ENCODE assay signal across 12 cellular contexts in the genomic region with DNA sequence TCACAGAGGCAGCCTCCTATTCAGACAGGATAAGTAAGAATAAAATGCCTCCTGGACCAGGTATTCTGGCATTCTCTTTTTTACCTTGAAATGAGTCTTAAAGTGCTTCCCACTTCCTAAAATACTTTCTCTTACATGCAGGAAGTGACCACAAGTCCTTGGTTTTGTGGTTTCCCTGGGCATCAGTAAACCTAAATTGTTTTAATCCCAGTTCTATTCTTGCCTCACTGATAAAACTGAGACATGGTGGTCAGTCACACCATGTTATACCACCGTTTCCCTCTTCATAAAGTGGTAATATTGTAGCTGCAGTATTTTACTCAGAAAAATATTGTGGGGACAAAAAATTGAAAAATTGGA. TPM values are rescaled to one million over a fixed set of nuclear protein-coding genes. Genes with fewer than 3 reads are reported as not detected.
DNase-seq lines count a peak whose midpoint lies in the region; ATAC-seq, FAIRE-seq and TF ChIP-seq lines count a peak whose summit lies in the region.
"Had no signal": no experiment of that assay in that cellular context is flagged by ENCODE, and none has a peak within 500 bp of the region (broad histone marks: within the 10 kb centered on the region; RNA-seq: fewer than 3 reads in every experiment).

No MANE protein-coding gene starts in this region.

- H3K4me2 ChIP-seq in GM12878 (ENCODE audit: control insufficient read depth, insufficient read depth), result peak overlapping the region; percentile 79

- H3K27me3 Mint-ChIP-seq in CD8-positive, alpha-beta memory T cell, result peaks cover 3 to 4% of the 10 kb centered on the region in 2 donors
- H3K27me3 Mint-ChIP-seq in natural killer cell (ENCODE audit: low read depth in 2 of 2), result peaks cover 0 to 4% of the 10 kb centered on the region in 2 donors

- peaks cover 10 to 15% (median 14%) of the 10 kb centered on the region in 3 donors for H3K4me1 Mint-ChIP-seq in CD8-positive, alpha-beta memory T cell
- peaks cover 13 to 19% of the 10 kb centered on the region in 2 donors for H3K4me1 Mint-ChIP-seq in natural killer cell

- peak overlapping the region; percentile 38 for H3K27ac ChIP-seq in CD8-positive, alpha-beta memory T cell (ENCODE audit: low read depth, low read length)
- H3K27ac ChIP-seq in HUES6 (ENCODE audit: low read depth, low read length) (peak overlapping the region; percentile 51), GM12878 (ENCODE audit: control insufficient read depth, insufficient read depth) (no peak overlapping the region)
- H3K27ac ChIP-seq: heart right ventricle had no signal

- POLR2A ChIA-PET in CD8-positive, alpha-beta memory T cell (lab: Charles Lee), result interaction anchor here (0.6 to 0.7 kb wide), 2 partner anchors 1538 to 1593 kb away, joined by 3 to 5 read pairs; no protein-coding TSS in a partner anchor
- POLR2A ChIA-PET in GM12878 (lab: Charles Lee), result interaction anchor here (1.0 to 4.0 kb wide), 6 partner anchors 14 to 145 kb away, joined by 3 to 35 read pairs (median 8); a partner anchor contains a TSS

- H3K27me3 ChIP-seq in CD8-positive, alpha-beta memory T cell (ENCODE audit: insufficient read depth, low read length, poor library complexity, severe bottlenecking), result no peaks in the 10 kb centered on the region
- H3K27me3 ChIP-seq in HUES6 (ENCODE audit: control insufficient read depth, insufficient read depth, low read length) (no peaks in the 10 kb centered on the region), GM12878 (replicated peaks in 1 of 2; ENCODE audit: control insufficient read depth in 2 of 2, insufficient read depth in 2 of 2, low read length in 1 of 2) (no peaks in the 10 kb centered on the region)
- H3K27me3 ChIP-seq: ascending aorta had no signal

- no peaks in the 10 kb centered on the region for H3K36me3 ChIP-seq in CD8-positive, alpha-beta memory T cell (ENCODE audit: insufficient read depth, low read length)
- peaks cover 32% of the 10 kb centered on the region for H3K36me3 ChIP-seq in HUES6 (ENCODE audit: control insufficient read depth, insufficient read depth, low read length)
- H3K36me3 ChIP-seq in GM12878 (ENCODE audit: control insufficient read depth in 2 of 2, insufficient read depth in 2 of 2, low read length in 1 of 2), result no peaks in the 10 kb centered on the region
- H3K36me3 ChIP-seq: heart right ventricle had no signal

- SMC1A ChIA-PET in GM12878 (lab: Charles Lee; ENCODE audit: uncharacterized antibody, unreplicated experiment), result interaction anchor here (2.0 to 4.9 kb wide), 3 partner anchors 11 to 29 kb away, joined by 10 to 48 read pairs (median 29); a partner anchor contains a TSS

- in situ Hi-C loops in GM12878 (cut with MboI), result no loop called here

- no peak for TF ChIP-seq EP300 in GM12878 (IDR thresholded peaks at IDR 0.05; ENCODE audit: borderline replicate concordance in 1 of 2, control insufficient read depth in 1 of 2, low read depth in 2 of 2, low read length in 2 of 2)

- H3K9me3 Mint-ChIP-seq in CD8-positive, alpha-beta memory T cell, result no peaks in the 10 kb centered on the region
- H3K9me3 Mint-ChIP-seq in natural killer cell, result no peaks in the 10 kb centered on the region

- H3K27ac Mint-ChIP-seq in CD8-positive, alpha-beta memory T cell, result peak overlapping the region in 3 of 8 donors; percentile 14 to 54 (median 47)
- peak overlapping the region in 1 of 2 donors; percentile 75 for H3K27ac Mint-ChIP-seq in natural killer cell

- RAD21 ChIA-PET in GM12878 (lab: Charles Lee; ENCODE audit: unreplicated experiment), result interaction anchor here (0.9 to 4.1 kb wide), 8 partner anchors 8 to 51 kb away, joined by 3 to 52 read pairs (median 6); a partner anchor contains a TSS

- peak overlapping the region; percentile 74 to 94 (median 85) for H3K4me3 Mint-ChIP-seq in CD8-positive, alpha-beta memory T cell
- H3K4me3 Mint-ChIP-seq in natural killer cell, result peak overlapping the region; percentile 86

- H3K9me3 ChIP-seq in CD8-positive, alpha-beta memory T cell (ENCODE audit: low read length), result no peaks in the 10 kb centered on the region
- H3K9me3 ChIP-seq in HUES6 (ENCODE audit: control insufficient read depth, insufficient read depth, low read depth, low read length), result no peaks in the 10 kb centered on the region
- no peaks in the 10 kb centered on the region for H3K9me3 ChIP-seq in GM12878 (replicated peaks; ENCODE audit: control insufficient read depth, insufficient read depth, low read length)
- H3K9me3 ChIP-seq: ascending aorta, heart right ventricle, mucosa of descending colon had no signal

- 0% methylated on average over 1 of the region's 1 CpG for WGBS in GM12878 (ENCODE audit: insufficient coverage, insufficient replicate concordance, low lambda C conversion rate, missing lambda C conversion rate)

- H3K9ac ChIP-seq in HUES6 (ENCODE audit: low read length) (peak overlapping the region; percentile 41), GM12878 (ENCODE audit: control insufficient read depth, insufficient read depth, low read length) (no peak overlapping the region)

- ATAC-seq in GM12878 (no peak), natural killer cell (no peak)
- ATAC-seq: HCT116, mucosa of descending colon had no signal

- TF ChIP-seq CTCF in GM12878 (IDR thresholded peaks at IDR 0.05 in 2 of 3, conservative IDR thresholded peaks at IDR 0.05 in 1 of 3; ENCODE audit: control insufficient read depth in 2 of 3, extremely low read depth in 1 of 3, insufficient read depth in 1 of 3, low read depth in 3 of 3, low read length in 3 of 3), result no peak
- TF ChIP-seq CTCF in natural killer cell (IDR thresholded peaks at IDR 0.05), result no peak

- intact Hi-C loops in GM12878 (cut with micrococcal nuclease; ENCODE audit: unreplicated experiment), result no loop called here
- intact Hi-C loops in natural killer cell (cut with micrococcal nuclease), result no loop called here

- H3K4me1 ChIP-seq in CD8-positive, alpha-beta memory T cell (ENCODE audit: insufficient read depth, low read length), result peaks cover 11% of the 10 kb centered on the region
- H3K4me1 ChIP-seq in HUES6 (ENCODE audit: control insufficient read depth, insufficient read depth, low read length), result peaks cover 57% of the 10 kb centered on the region
- H3K4me1 ChIP-seq in GM12878 (ENCODE audit: control insufficient read depth, insufficient read depth, low read length), result peaks cover 12% of the 10 kb centered on the region

- H4K20me1 ChIP-seq in GM12878 (ENCODE audit: control insufficient read depth, insufficient read depth), result no peaks in the 10 kb centered on the region

- no peak for DNase-seq in CD8-positive, alpha-beta memory T cell
- DNase-seq in GM12878 (ENCODE audit: low read depth, low spot score), result no peak
- no peak for DNase-seq in natural killer cell
- DNase-seq in COR-L47 (lab: John Stamatoyannopoulos, UW), result no peak
- DNase-seq in cerebellar nuclear complex (lab: John Stamatoyannopoulos, UW), result no peak
- no peak for DNase-seq in NCI-H748 (lab: John Stamatoyannopoulos, UW; ENCODE audit: unreplicated experiment)
- DNase-seq: heart right ventricle, mucosa of descending colon had no signal

- FAIRE-seq in GM12878 (lab: Jason Lieb, UNC), result no peak
- FAIRE-seq: D721Med had no signal

- H2AFZ ChIP-seq in GM12878 (ENCODE audit: control insufficient read depth, low read depth, low read length), result peak overlapping the region; percentile 41; the same call in 1 of the 2 replicates

- H3K36me3 Mint-ChIP-seq in CD8-positive, alpha-beta memory T cell, result no peaks in the 10 kb centered on the region
- no peaks in the 10 kb centered on the region for H3K36me3 Mint-ChIP-seq in natural killer cell

- H3K79me2 ChIP-seq in GM12878 (ENCODE audit: control insufficient read depth, insufficient read depth, low read length), result no peaks in the 10 kb centered on the region

- BruUV-seq in GM12878 (replicated peaks; lab: Mats Ljungman, UMichigan), result no TSS peak

- CTCF ChIA-PET in CD8-positive, alpha-beta memory T cell (lab: Charles Lee), result interaction anchor here (1.3 to 1.4 kb wide), 2 partner anchors 29 to 1029 kb away, joined by 3 to 5 read pairs; no protein-coding TSS in a partner anchor
- CTCF ChIA-PET in GM12878 (lab: Yijun Ruan, JAX), result interaction anchor here (1.0 to 2.9 kb wide), 7 partner anchors 9 to 54 kb away, joined by 3 to 29 read pairs (median 4); no protein-coding TSS in a partner anchor

- TF ChIP-seq RAD21 in GM12878 (IDR thresholded peaks at IDR 0.05; ENCODE audit: insufficient read depth, low read depth, low read length), result no peak

- H3K4me3 ChIP-seq in CD8-positive, alpha-beta memory T cell (ENCODE audit: low read length), result no peak overlapping the region
- H3K4me3 ChIP-seq in HUES6 (ENCODE audit: low read depth, low read length) (peak overlapping the region; percentile 82), GM12878 (no peak overlapping the region)
- H3K4me3 ChIP-seq: mucosa of descending colon had no signal

- no peak for TF ChIP-seq POLR2A in GM12878 (IDR thresholded peaks at IDR 0.05; ENCODE audit: low read depth, low read length)

RNA-seq across cellular contexts. Expression of a gene that starts 1.2 kb away (rescaled TPM):
- 1 to 10 TPM; 2.0 to 2.6 TPM for total RNA-seq in CD8-positive, alpha-beta memory T cell
- polyA plus RNA-seq in CD8-positive, alpha-beta memory T cell, result 1.4 TPM
- total RNA-seq in GM12878 (2013; cell fraction: nucleolus; rRNA removed), result 2.6 and 3.5 TPM in 2 replicates
- total RNA-seq in GM12878 (2014; rRNA removed) (1.5 and 1.6 TPM in 2 replicates), GM12878 (2014; rRNA removed; fragmentation: Illumina TruSeq; extraction: Trizol) (1.7 and 1.8 TPM in 2 replicates), GM12878 (2021) (6.2 and 6.3 TPM in 2 replicates), natural killer cell (1 to 10 TPM; 1.6 to 2.5 (median 2.2) TPM)
- polyA plus RNA-seq in GM12878 (2011; ENCODE audit: low read depth), result 1.8 TPM
- polyA plus RNA-seq in GM12878 (2011; rRNA removed) (2.0 and 2.6 TPM in 2 replicates), GM12878 (2014; fragmentation: Illumina TruSeq; extraction: Trizol) (4.7 and 5.1 TPM in 2 replicates), GM12878 (2014; fragmentation: Nextera tagmentation; extraction: Ambion mirVana) (1 to 10 TPM; 1.9 to 2.3 TPM), GM12878 (2014; rRNA removed) (3.4 and 4.5 TPM in 2 replicates), GM12878 (2016; fragmentation: Nextera tagmentation; extraction: Ambion mirVana) (1 to 10 TPM; 1.6 to 1.7 TPM)
- 2.5 and 3.7 TPM in 2 replicates for polyA plus RNA-seq in GM12878 (2011; cell fraction: cytosol; rRNA removed)
- polyA plus RNA-seq in GM12878 (2011; cell fraction: nucleus; rRNA removed), result 3.6 and 4.6 TPM in 2 replicates
- 2.5 and 2.6 TPM in 2 replicates for polyA plus RNA-seq in GM12878 (2012)
- 2.7 and 4.1 TPM in 2 replicates for polyA minus RNA-seq in GM12878 (2011; rRNA and poly(A)+ RNA removed)
- 0.80 and 2.0 TPM in 2 replicates for polyA minus RNA-seq in GM12878 (2011; cell fraction: cytosol; rRNA and poly(A)+ RNA removed)
- polyA minus RNA-seq in GM12878 (2011; cell fraction: nucleus; rRNA and poly(A)+ RNA removed), result 2.4 and 3.0 TPM in 2 replicates

RNA-seq across cellular contexts. Expression of a gene that starts 16.2 kb away (rescaled TPM):
- 10 to 100 TPM; 54.1 to 58.9 TPM for total RNA-seq in CD8-positive, alpha-beta memory T cell
- polyA plus RNA-seq in CD8-positive, alpha-beta memory T cell, result 27.4 TPM
- total RNA-seq in GM12878 (2013; cell fraction: nucleolus; rRNA removed), result 281 and 328 TPM in 2 replicates
- 66.3 and 79.6 TPM in 2 replicates for total RNA-seq in GM12878 (2014; rRNA removed)
- total RNA-seq in GM12878 (2014; rRNA removed; fragmentation: Illumina TruSeq; extraction: Trizol), result 54.8 and 56.5 TPM in 2 replicates
- total RNA-seq in GM12878 (2021), result 56.6 and 63.9 TPM in 2 replicates
- polyA plus RNA-seq in GM12878 (2011; ENCODE audit: low read depth), result 37.9 TPM
- polyA plus RNA-seq in GM12878 (2011; rRNA removed), result 147 and 165 TPM in 2 replicates
- polyA plus RNA-seq in GM12878 (2011; cell fraction: cytosol; rRNA removed), result 126 and 137 TPM in 2 replicates
- 573 and 682 TPM in 2 replicates for polyA plus RNA-seq in GM12878 (2011; cell fraction: nucleus; rRNA removed)
- 46.9 and 50.9 TPM in 2 replicates for polyA plus RNA-seq in GM12878 (2012)
- 69.4 and 71.4 TPM in 2 replicates for polyA plus RNA-seq in GM12878 (2014; fragmentation: Illumina TruSeq; extraction: Trizol)
- 10 to 100 TPM; 32.8 to 36.0 TPM for polyA plus RNA-seq in GM12878 (2014; fragmentation: Nextera tagmentation; extraction: Ambion mirVana)
- polyA plus RNA-seq in GM12878 (2014; rRNA removed), result 82.5 and 83.9 TPM in 2 replicates
- 10 to 100 TPM; 64.7 to 70.9 TPM for polyA plus RNA-seq in GM12878 (2016; fragmentation: Nextera tagmentation; extraction: Ambion mirVana)
- polyA minus RNA-seq in GM12878 (2011; rRNA and poly(A)+ RNA removed), result 106 and 127 TPM in 2 replicates
- 24.3 and 36.8 TPM in 2 replicates for polyA minus RNA-seq in GM12878 (2011; cell fraction: cytosol; rRNA and poly(A)+ RNA removed)
- polyA minus RNA-seq in GM12878 (2011; cell fraction: nucleus; rRNA and poly(A)+ RNA removed), result 93.9 and 122 TPM in 2 replicates
- total RNA-seq in natural killer cell, result 10 to 100 TPM; 63.3 to 72.5 (median 68.3) TPM

RNA-seq across cellular contexts. Expression of a gene that starts 50.3 kb away (rescaled TPM):
- total RNA-seq in CD8-positive, alpha-beta memory T cell, result 10 to 100 TPM; 82.7 to 83.0 TPM
- 93.3 TPM for polyA plus RNA-seq in CD8-positive, alpha-beta memory T cell
- total RNA-seq in GM12878 (2013; cell fraction: nucleolus; rRNA removed), result 49.4 and 57.4 TPM in 2 replicates
- total RNA-seq in GM12878 (2014; rRNA removed) (17.1 and 18.4 TPM in 2 replicates), GM12878 (2014; rRNA removed; fragmentation: Illumina TruSeq; extraction: Trizol) (26.0 and 27.4 TPM in 2 replicates), GM12878 (2021) (53.8 and 55.5 TPM in 2 replicates), natural killer cell (100 to 1,000 TPM; 103 to 123 (median 123) TPM)
- 58.9 TPM for polyA plus RNA-seq in GM12878 (2011; ENCODE audit: low read depth)
- polyA plus RNA-seq in GM12878 (2011; rRNA removed) (70.3 and 113 TPM in 2 replicates), GM12878 (2014; fragmentation: Illumina TruSeq; extraction: Trizol) (59.8 and 74.8 TPM in 2 replicates), GM12878 (2014; fragmentation: Nextera tagmentation; extraction: Ambion mirVana) (10 to 100 TPM; 54.7 to 55.5 TPM), GM12878 (2014; rRNA removed) (53.1 and 54.8 TPM in 2 replicates), GM12878 (2016; fragmentation: Nextera tagmentation; extraction: Ambion mirVana) (10 to 100 TPM; 54.8 to 57.8 TPM)
- polyA plus RNA-seq in GM12878 (2011; cell fraction: cytosol; rRNA removed), result 88.9 and 111 TPM in 2 replicates
- 61.4 and 80.7 TPM in 2 replicates for polyA plus RNA-seq in GM12878 (2011; cell fraction: nucleus; rRNA removed)
- 39.8 and 70.7 TPM in 2 replicates for polyA plus RNA-seq in GM12878 (2012)
- polyA minus RNA-seq in GM12878 (2011; rRNA and poly(A)+ RNA removed), result 103 and 114 TPM in 2 replicates
- polyA minus RNA-seq in GM12878 (2011; cell fraction: cytosol; rRNA and poly(A)+ RNA removed), result 15.1 and 27.9 TPM in 2 replicates
- polyA minus RNA-seq in GM12878 (2011; cell fraction: nucleus; rRNA and poly(A)+ RNA removed), result 18.7 and 29.6 TPM in 2 replicates

RNA-seq across cellular contexts. Expression of a gene that starts 50.5 kb away (rescaled TPM):
- total RNA-seq in CD8-positive, alpha-beta memory T cell, result 10 to 100 TPM; 25.5 to 25.7 TPM
- polyA plus RNA-seq in CD8-positive, alpha-beta memory T cell, result 14.4 TPM
- 60.8 and 71.3 TPM in 2 replicates for total RNA-seq in GM12878 (2013; cell fraction: nucleolus; rRNA removed)
- total RNA-seq in GM12878 (2014; rRNA removed) (10.5 and 13.1 TPM in 2 replicates), GM12878 (2014; rRNA removed; fragmentation: Illumina TruSeq; extraction: Trizol) (18.8 and 19.9 TPM in 2 replicates), GM12878 (2021) (14.5 and 18.4 TPM in 2 replicates), natural killer cell (10 to 100 TPM; 43.3 to 64.7 (median 50.9) TPM)
- polyA plus RNA-seq in GM12878 (2011; ENCODE audit: low read depth), result 14.8 TPM
- polyA plus RNA-seq in GM12878 (2011; rRNA removed) (45.1 and 57.7 TPM in 2 replicates), GM12878 (2014; fragmentation: Illumina TruSeq; extraction: Trizol) (19.4 and 26.2 TPM in 2 replicates), GM12878 (2014; fragmentation: Nextera tagmentation; extraction: Ambion mirVana) (1 to 10 TPM; 5.6 to 9.8 TPM), GM12878 (2014; rRNA removed) (16.4 and 18.8 TPM in 2 replicates), GM12878 (2016; fragmentation: Nextera tagmentation; extraction: Ambion mirVana) (10 to 100 TPM in 1 of 2 experiments, 1 to 10 TPM in 1; 9.6 to 10.3 TPM)
- polyA plus RNA-seq in GM12878 (2011; cell fraction: cytosol; rRNA removed), result 22.4 and 26.5 TPM in 2 replicates
- 37.8 and 42.7 TPM in 2 replicates for polyA plus RNA-seq in GM12878 (2011; cell fraction: nucleus; rRNA removed)
- polyA plus RNA-seq in GM12878 (2012), result 20.1 and 20.4 TPM in 2 replicates
- polyA minus RNA-seq in GM12878 (2011; rRNA and poly(A)+ RNA removed), result 36.3 and 51.9 TPM in 2 replicates
- polyA minus RNA-seq in GM12878 (2011; cell fraction: cytosol; rRNA and poly(A)+ RNA removed), result 8.3 and 8.5 TPM in 2 replicates
- polyA minus RNA-seq in GM12878 (2011; cell fraction: nucleus; rRNA and poly(A)+ RNA removed), result 12.0 and 17.5 TPM in 2 replicates

RNA-seq across cellular contexts. Expression of a gene that starts 52.6 kb away (rescaled TPM):
- not detected for total RNA-seq in CD8-positive, alpha-beta memory T cell
- polyA plus RNA-seq in CD8-positive, alpha-beta memory T cell, result not detected
- total RNA-seq in GM12878 (2013; cell fraction: nucleolus; rRNA removed), result not detected in 2 replicates
- not detected in 2 replicates for total RNA-seq in GM12878 (2014; rRNA removed)
- total RNA-seq in GM12878 (2014; rRNA removed; fragmentation: Illumina TruSeq; extraction: Trizol), result not detected in 2 replicates
- total RNA-seq in GM12878 (2021), result not detected in 2 replicates
- polyA plus RNA-seq in GM12878 (2011; ENCODE audit: low read depth), result not detected
- polyA plus RNA-seq in GM12878 (2011; rRNA removed), result not detected in 2 replicates
- polyA plus RNA-seq in GM12878 (2011; cell fraction: cytosol; rRNA removed), result not detected in 2 replicates
- polyA plus RNA-seq in GM12878 (2011; cell fraction: nucleus; rRNA removed), result not detected in 2 replicates
- polyA plus RNA-seq in GM12878 (2012), result not detected in 2 replicates
- polyA plus RNA-seq in GM12878 (2014; fragmentation: Illumina TruSeq; extraction: Trizol), result not detected in 2 replicates
- polyA plus RNA-seq in GM12878 (2014; fragmentation: Nextera tagmentation; extraction: Ambion mirVana), result not detected
- not detected in 2 replicates for polyA plus RNA-seq in GM12878 (2014; rRNA removed)
- polyA plus RNA-seq in GM12878 (2016; fragmentation: Nextera tagmentation; extraction: Ambion mirVana), result not detected
- polyA minus RNA-seq in GM12878 (2011; rRNA and poly(A)+ RNA removed), result not detected in 2 replicates
- polyA minus RNA-seq in GM12878 (2011; cell fraction: cytosol; rRNA and poly(A)+ RNA removed), result not detected in 2 replicates
- polyA minus RNA-seq in GM12878 (2011; cell fraction: nucleus; rRNA and poly(A)+ RNA removed), result not detected in 2 replicates
- total RNA-seq in natural killer cell, result not detected
- total RNA-seq: ascending aorta, heart right ventricle, mucosa of descending colon had no signal
- polyA plus RNA-seq: heart right ventricle had no signal
